Comparison of ENCODE assay signal across 11 cellular contexts in the genomic region with DNA sequence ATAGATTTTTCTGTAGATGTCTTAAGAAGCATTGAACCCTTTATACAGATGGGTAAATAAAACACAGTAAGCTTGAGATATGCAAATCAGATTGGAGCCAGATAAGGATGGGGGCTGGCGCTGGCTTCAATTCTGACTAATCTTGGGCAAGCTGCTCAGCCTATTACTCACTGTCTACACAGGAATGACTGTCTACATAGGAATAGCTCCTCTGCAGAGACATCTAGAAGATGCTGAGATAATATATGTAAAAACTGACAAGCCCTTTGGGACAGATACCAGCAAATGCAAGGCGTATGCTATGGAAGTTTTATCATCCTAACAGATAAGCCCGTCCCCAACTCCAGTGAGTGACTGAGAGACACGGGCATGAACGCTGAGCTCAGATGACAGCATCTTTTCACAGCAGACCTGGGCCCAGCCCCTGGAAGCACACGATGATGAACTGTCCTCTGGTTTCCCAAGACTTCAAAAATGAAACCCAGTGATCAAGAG. TPM values are rescaled to one million over a fixed set of nuclear protein-coding genes. Genes with fewer than 3 reads are reported as not detected.
DNase-seq lines count a peak whose midpoint lies in the region; ATAC-seq, FAIRE-seq and TF ChIP-seq lines count a peak whose summit lies in the region.
"Had no signal": no experiment of that assay in that cellular context is flagged by ENCODE, and none has a peak within 500 bp of the region (broad histone marks: within the 10 kb centered on the region; RNA-seq: fewer than 3 reads in every experiment).

No MANE protein-coding gene starts in this region.

- H3K36me3 Mint-ChIP-seq in astrocyte (ENCODE audit: low read depth, unreplicated experiment): peaks cover 8% of the 10 kb centered on the region
- H3K36me3 Mint-ChIP-seq: activated naive CD4-positive, alpha-beta T cell treated with anti-CD3 and anti-CD28 coated beads, Interleukin-2, amount 50 U/mL, for 24 hours had no signal

- no peak overlapping the region for H4K8ac ChIP-seq in mesendoderm (ENCODE audit: low read depth, low read length)

- ATAC-seq in HG03139 (IDR thresholded peaks at IDR 0.05; ENCODE audit: unreplicated experiment): no peak

- H3K27ac ChIP-seq in astrocyte (ENCODE audit: low read depth, low read length) (peak overlapping the region; percentile 97), mesendoderm (ENCODE audit: low read depth, low read length) (no peak overlapping the region)
- H3K27ac ChIP-seq: parathyroid adenoma, tibial nerve had no signal

- FAIRE-seq in astrocyte (lab: Jason Lieb, UNC): peak; percentile 90

- H3K4me1 ChIP-seq in astrocyte (ENCODE audit: insufficient read depth, low read length) (peaks cover 27% of the 10 kb centered on the region), mesendoderm (ENCODE audit: control insufficient read depth, low read depth, low read length) (no peaks in the 10 kb centered on the region)
- H3K4me1 ChIP-seq: parathyroid adenoma, tibial nerve had no signal

- H3K4me1 Mint-ChIP-seq in astrocyte (ENCODE audit: low read depth, unreplicated experiment): peaks cover 28% of the 10 kb centered on the region
- H3K4me1 Mint-ChIP-seq: activated naive CD4-positive, alpha-beta T cell treated with anti-CD3 and anti-CD28 coated beads, Interleukin-2, amount 50 U/mL, for 24 hours had no signal

- peak overlapping the region; percentile 78 for H3K9ac ChIP-seq in astrocyte (ENCODE audit: low read length)
- H3K9ac ChIP-seq in mesendoderm (ENCODE audit: low read length): no peak overlapping the region
- H3K9ac ChIP-seq: parathyroid adenoma had no signal

- H3K23ac ChIP-seq in mesendoderm (ENCODE audit: low read length): no peak overlapping the region

- peak overlapping the region; percentile 67 for H3K4me2 ChIP-seq in astrocyte (ENCODE audit: low read length)
- no peak overlapping the region for H3K4me2 ChIP-seq in mesendoderm (ENCODE audit: low read length)

- H3K4me3 Mint-ChIP-seq in astrocyte (ENCODE audit: unreplicated experiment): peak overlapping the region; percentile 63
- H3K4me3 Mint-ChIP-seq: activated naive CD4-positive, alpha-beta T cell treated with anti-CD3 and anti-CD28 coated beads, Interleukin-2, amount 50 U/mL, for 24 hours had no signal

- H3K79me2 ChIP-seq in astrocyte (ENCODE audit: insufficient read depth, low read length) (no peaks in the 10 kb centered on the region), mesendoderm (ENCODE audit: control insufficient read depth, insufficient read depth, low read length) (no peaks in the 10 kb centered on the region)
- H3K79me2 ChIP-seq: parathyroid adenoma had no signal

- no peak overlapping the region for H3K4me3 ChIP-seq in AG09309 (ENCODE audit: control insufficient read depth, low read depth, low read length)
- peak overlapping the region; percentile 6 for H3K4me3 ChIP-seq in astrocyte (ENCODE audit: insufficient read depth, low read depth, low read length)
- H3K4me3 ChIP-seq in mesendoderm (ENCODE audit: low read length): no peak overlapping the region
- H3K4me3 ChIP-seq: tibial nerve had no signal

- H2AFZ ChIP-seq in astrocyte (ENCODE audit: low read depth, low read length): peak overlapping the region; percentile 31
- H2AFZ ChIP-seq: parathyroid adenoma had no signal

- H3K9me3 Mint-ChIP-seq in astrocyte (ENCODE audit: unreplicated experiment): peaks cover 5% of the 10 kb centered on the region
- H3K9me3 Mint-ChIP-seq: activated naive CD4-positive, alpha-beta T cell treated with anti-CD3 and anti-CD28 coated beads, Interleukin-2, amount 50 U/mL, for 24 hours had no signal

- intact Hi-C loops in cardiac septum (cut with DNase I): no loop called here

- H2AK5ac ChIP-seq in mesendoderm (ENCODE audit: low read length): no peak overlapping the region

- DNase-seq in AG09309 (ENCODE audit: low read depth) (peak; percentile 68), H4 (ENCODE audit: low spot score) (peak; percentile 29), astrocyte (ENCODE audit: low read depth) (peak; percentile 96), mesendoderm (peak; percentile 52), GF-D8 (lab: John Stamatoyannopoulos, UW) (no peak), cardiac septum (ENCODE audit: low spot score) (no peak), retina (no peak)

- no peak overlapping the region for H2BK5ac ChIP-seq in mesendoderm (ENCODE audit: low read length)

- H3K18ac ChIP-seq in mesendoderm (ENCODE audit: low read length): no peak overlapping the region

- no peaks in the 10 kb centered on the region for H3K79me1 ChIP-seq in mesendoderm (ENCODE audit: low read length)

- no peaks in the 10 kb centered on the region for H4K20me1 ChIP-seq in astrocyte (ENCODE audit: insufficient read depth, low read length)

- no peak overlapping the region for H3K56ac ChIP-seq in mesendoderm (ENCODE audit: low read length)

- no peaks in the 10 kb centered on the region for H3K27me3 Mint-ChIP-seq in astrocyte (ENCODE audit: low read depth, unreplicated experiment)

- WGBS in mesendoderm (ENCODE audit: extremely low coverage, insufficient coverage, low lambda C conversion rate): no CpG with 5 or more reads among the region's 6 CpGs

- H3K27me3 ChIP-seq in astrocyte (ENCODE audit: insufficient read depth, low read length) (no peaks in the 10 kb centered on the region), mesendoderm (ENCODE audit: insufficient read depth, low read length, poor library complexity) (no peaks in the 10 kb centered on the region)
- H3K27me3 ChIP-seq: tibial nerve had no signal

- peak overlapping the region; percentile 100 for H3K27ac Mint-ChIP-seq in astrocyte (ENCODE audit: unreplicated experiment)
- H3K27ac Mint-ChIP-seq: activated naive CD4-positive, alpha-beta T cell treated with anti-CD3 and anti-CD28 coated beads, Interleukin-2, amount 50 U/mL, for 24 hours had no signal

- no peak for TF ChIP-seq CTCF in AG09309 (IDR thresholded peaks at IDR 0.05; ENCODE audit: control insufficient read depth, insufficient read depth, low read depth, low read length, missing control alignments)
- no peak for TF ChIP-seq CTCF in astrocyte (IDR thresholded peaks at IDR 0.05; ENCODE audit: insufficient read depth, low read depth, low read length)

- H3K36me3 ChIP-seq in astrocyte (ENCODE audit: insufficient read depth, low read length) (no peaks in the 10 kb centered on the region), mesendoderm (ENCODE audit: control insufficient read depth, insufficient read depth, low read length) (no peaks in the 10 kb centered on the region)
- H3K36me3 ChIP-seq: tibial nerve had no signal

- no peak overlapping the region for H3K4ac ChIP-seq in mesendoderm (ENCODE audit: low read depth, low read length)

- no peak overlapping the region for H2BK15ac ChIP-seq in mesendoderm (replicated peaks; ENCODE audit: low read depth)

- no peak overlapping the region for H4K5ac ChIP-seq in mesendoderm (ENCODE audit: low read length)

- no peaks in the 10 kb centered on the region for H3K9me3 ChIP-seq in astrocyte (ENCODE audit: insufficient read depth, low read depth, low read length)
- H3K9me3 ChIP-seq: tibial nerve had no signal

- H2BK120ac ChIP-seq in mesendoderm (ENCODE audit: low read depth, low read length): no peak overlapping the region

RNA-seq across cellular contexts. Expression of a gene that starts 1.7 kb away (rescaled TPM):
- total RNA-seq in H4 (2014; rRNA removed; shearing (Covaris generic)): not detected in 2 replicates
- not detected in 2 replicates for total RNA-seq in astrocyte
- polyA plus RNA-seq in mesendoderm (2013, experiment 1 of 2): not detected
- polyA plus RNA-seq in mesendoderm (2013, experiment 2 of 2): not detected
- total RNA-seq in cardiac septum: not detected

Comparison
In these comparisons a context has a peak if more than half of its experiments do, and no peak if none do; other contexts are left out.
1. DNase-seq: peak in AG09309 (single experiment), H4 (single experiment), astrocyte (single experiment) and mesendoderm (single experiment); none in GF-D8 (single experiment), cardiac septum (single experiment) and retina (single experiment).